29 cellular contexts compared by ENCODE assay signal in the genomic region with DNA sequence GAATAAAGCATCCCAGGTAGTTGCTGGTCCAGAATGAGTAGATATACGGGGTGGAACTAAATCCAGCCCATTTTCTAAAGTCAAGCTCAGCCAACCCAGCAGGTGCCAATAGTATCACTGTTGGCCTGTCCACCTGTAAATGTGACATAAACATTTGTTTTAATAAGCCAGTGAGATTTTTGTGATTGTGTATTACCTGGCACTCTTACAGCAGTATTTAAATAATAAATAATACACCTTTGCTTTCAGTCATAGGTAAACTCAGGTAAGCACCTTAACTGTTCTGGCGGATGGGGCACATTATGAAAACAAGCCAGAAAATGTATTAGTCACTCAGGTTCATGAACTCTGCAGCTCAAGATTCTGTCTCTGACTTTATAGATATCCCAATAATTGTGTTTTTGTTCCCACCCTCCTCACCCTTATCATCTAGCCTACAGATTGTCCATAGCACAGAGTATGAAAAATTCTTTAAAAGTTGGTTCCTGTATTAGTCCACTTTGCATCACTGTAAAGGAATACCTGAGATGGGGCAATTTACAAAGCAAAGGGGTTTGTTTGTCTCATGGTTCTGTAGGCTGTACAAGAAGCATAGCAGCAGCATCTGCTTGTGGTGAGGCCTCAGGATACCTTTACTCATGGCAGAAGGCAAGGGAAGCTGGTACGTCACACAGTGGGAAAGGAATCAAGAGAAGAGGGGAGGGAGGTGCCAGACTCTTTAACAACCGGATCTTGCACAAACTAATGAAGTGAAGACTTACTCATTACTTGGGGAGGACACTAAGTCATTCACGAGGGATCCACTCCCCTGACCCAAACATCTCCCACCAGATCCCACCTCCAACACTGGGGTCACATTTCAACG.
A peak's percentile ranks its signal among the peaks of the same experiment; 100 is the strongest.
DNase-seq lines count a peak whose midpoint lies in the region; ATAC-seq, FAIRE-seq and TF ChIP-seq lines count a peak whose summit lies in the region.
"Had no signal": no experiment of that assay in that cellular context is flagged by ENCODE, and none has a peak within 500 bp of the region (broad histone marks: within the 10 kb centered on the region; RNA-seq: fewer than 3 reads in every experiment).

No MANE protein-coding gene starts in this region.

- TF ChIP-seq EP300 in sigmoid colon (IDR thresholded peaks at IDR 0.05) = no peak

- TF ChIP-seq CTCF in RWPE1 (conservative IDR thresholded peaks at IDR 0.05; ENCODE audit: low read depth) = no peak
- TF ChIP-seq CTCF in bronchial epithelial cell (IDR thresholded peaks at IDR 0.05; ENCODE audit: insufficient read depth, low read length, severe bottlenecking) = no peak
- TF ChIP-seq CTCF in sigmoid colon (IDR thresholded peaks at IDR 0.05) = no peak

- no peaks in the 10 kb centered on the region for H3K9me3 Mint-ChIP-seq in activated naive CD4-positive, alpha-beta T cell treated with anti-CD3 and anti-CD28 coated beads, Interleukin-2, amount 10 ng/mL, durations not matched to agents 7 days and 5 days
- H3K9me3 Mint-ChIP-seq: CD8-positive, alpha-beta T cell; GM23338; H9 had no signal

- peaks cover 2% of the 10 kb centered on the region for H3K27me3 ChIP-seq in bronchial epithelial cell (ENCODE audit: control insufficient read depth, insufficient read depth, low read length)
- no peaks in the 10 kb centered on the region for H3K27me3 ChIP-seq in sigmoid colon

- H3K36me3 ChIP-seq in bronchial epithelial cell (ENCODE audit: control insufficient read depth, insufficient read depth, low read length) (no peaks in the 10 kb centered on the region), sigmoid colon (no peaks in the 10 kb centered on the region)

- CTCF ChIA-PET in RWPE1 (lab: Yijun Ruan, JAX) = interaction anchor here (0.5 kb wide), 1 partner anchor 716 kb away, joined by 3 read pairs; no protein-coding TSS in a partner anchor
- CTCF ChIA-PET in activated naive CD4-positive, alpha-beta T cell treated with anti-CD3 and anti-CD28 coated beads, Interleukin-2, amount 10 ng/mL, durations not matched to agents 7 days and 5 days (lab: Charles Lee) = no interaction called here

- DNase-seq in HT1080 (ENCODE audit: low read depth) (peak; percentile 37), RWPE1 (ENCODE audit: low spot score) (peak; percentile 25), bronchial epithelial cell (ENCODE audit: low read depth) (peak; percentile 74), islet precursor cell (peak; percentile 15), sigmoid colon (no peak), NOMO-1 treated with dmso at 0.1 percent for 144 hours (lab: John Stamatoyannopoulos, UW; ENCODE audit: unreplicated experiment) (no peak)
- no peak for DNase-seq in activated naive CD4-positive, alpha-beta T cell treated with anti-CD3 and anti-CD28 coated beads, Interleukin-2, amount 10 ng/mL, durations not matched to agents 7 days and 5 days
- DNase-seq: C1 segment of cervical spinal cord; CD8-positive, alpha-beta T cell; DMS 273 treated with DMSO at 0.1 percent for 48 hours; DMS79; EL; GDM1; H9; IMR-90; MV-4-11; NCI-H1105; NCI-H146; NCI-H2029; NCI-H446; NCI-H524 treated with DMSO at 0.1 percent for 48 hours; NCI-H82; NK-92 treated with Interleukin-12 subunit alpha and Interleukin-12 subunit beta, amount 100 ng/mL, for 24 hours; RPMI8226; SHP77 treated with DMSO at 0.1 percent for 48 hours had no signal

- H3K27ac ChIP-seq in RWPE1 (no peak overlapping the region), sigmoid colon (no peak overlapping the region)
- H3K27ac ChIP-seq: KMS-11 had no signal

- H3K4me3 ChIP-seq in bronchial epithelial cell (ENCODE audit: low read depth, low read length) = no peak overlapping the region
- no peak overlapping the region for H3K4me3 ChIP-seq in sigmoid colon
- H3K4me3 ChIP-seq: GM12878, GM23338 had no signal

- intact Hi-C loops in sigmoid colon (cut with DNase I) = no loop called here

- no peaks in the 10 kb centered on the region for H3K4me1 Mint-ChIP-seq in activated naive CD4-positive, alpha-beta T cell treated with anti-CD3 and anti-CD28 coated beads, Interleukin-2, amount 10 ng/mL, durations not matched to agents 7 days and 5 days
- H3K4me1 Mint-ChIP-seq: GM23338 had no signal

- no peaks in the 10 kb centered on the region for H3K36me3 Mint-ChIP-seq in activated naive CD4-positive, alpha-beta T cell treated with anti-CD3 and anti-CD28 coated beads, Interleukin-2, amount 10 ng/mL, durations not matched to agents 7 days and 5 days
- H3K36me3 Mint-ChIP-seq: CD8-positive, alpha-beta T cell had no signal

- POLR2A ChIA-PET in RWPE1 (lab: Yijun Ruan, JAX; ENCODE audit: low non-redundant PET) = no interaction called here

- WGBS in sigmoid colon, 2 donors = 52 to 82% methylated on average over 6 of the region's 6 CpGs

- peaks cover 0 to 19% (median 12%) of the 10 kb centered on the region in 4 donors for H3K4me1 ChIP-seq in sigmoid colon

- FAIRE-seq in bronchial epithelial cell (lab: Jason Lieb, UNC) = peak; percentile 32
- FAIRE-seq: GM12878 had no signal

- no peaks in the 10 kb centered on the region for H3K9me3 ChIP-seq in sigmoid colon

- H3K27ac Mint-ChIP-seq in activated naive CD4-positive, alpha-beta T cell treated with anti-CD3 and anti-CD28 coated beads, Interleukin-2, amount 10 ng/mL, durations not matched to agents 7 days and 5 days = no peak overlapping the region
- H3K27ac Mint-ChIP-seq: CD8-positive, alpha-beta T cell; GM23338; H9 had no signal

- no peak for ATAC-seq in HG03565 (IDR thresholded peaks at IDR 0.05; ENCODE audit: unreplicated experiment)
- ATAC-seq: CD8-positive, alpha-beta T cell; GM12878; GM23338 had no signal

- H3K4me3 Mint-ChIP-seq in activated naive CD4-positive, alpha-beta T cell treated with anti-CD3 and anti-CD28 coated beads, Interleukin-2, amount 10 ng/mL, durations not matched to agents 7 days and 5 days = no peak overlapping the region
- H3K4me3 Mint-ChIP-seq: CD8-positive, alpha-beta T cell; GM23338; H9 had no signal

- no peaks in the 10 kb centered on the region for H3K27me3 Mint-ChIP-seq in activated naive CD4-positive, alpha-beta T cell treated with anti-CD3 and anti-CD28 coated beads, Interleukin-2, amount 10 ng/mL, durations not matched to agents 7 days and 5 days

- no peak for TF ChIP-seq POLR2A in sigmoid colon (IDR thresholded peaks at IDR 0.05)

Comparison
In these comparisons a context has a peak if more than half of its experiments do, and no peak if none do; other contexts are left out.
1. DNase-seq: peak in HT1080 (single experiment), RWPE1 (single experiment), bronchial epithelial cell (single experiment) and islet precursor cell (single experiment); none in sigmoid colon (single experiment), activated naive CD4-positive, alpha-beta T cell treated with anti-CD3 and anti-CD28 coated beads, Interleukin-2, amount 10 ng/mL, durations not matched to agents 7 days and 5 days (single experiment) and NOMO-1 treated with dmso at 0.1 percent for 144 hours (single experiment).